In the genomic region with DNA sequence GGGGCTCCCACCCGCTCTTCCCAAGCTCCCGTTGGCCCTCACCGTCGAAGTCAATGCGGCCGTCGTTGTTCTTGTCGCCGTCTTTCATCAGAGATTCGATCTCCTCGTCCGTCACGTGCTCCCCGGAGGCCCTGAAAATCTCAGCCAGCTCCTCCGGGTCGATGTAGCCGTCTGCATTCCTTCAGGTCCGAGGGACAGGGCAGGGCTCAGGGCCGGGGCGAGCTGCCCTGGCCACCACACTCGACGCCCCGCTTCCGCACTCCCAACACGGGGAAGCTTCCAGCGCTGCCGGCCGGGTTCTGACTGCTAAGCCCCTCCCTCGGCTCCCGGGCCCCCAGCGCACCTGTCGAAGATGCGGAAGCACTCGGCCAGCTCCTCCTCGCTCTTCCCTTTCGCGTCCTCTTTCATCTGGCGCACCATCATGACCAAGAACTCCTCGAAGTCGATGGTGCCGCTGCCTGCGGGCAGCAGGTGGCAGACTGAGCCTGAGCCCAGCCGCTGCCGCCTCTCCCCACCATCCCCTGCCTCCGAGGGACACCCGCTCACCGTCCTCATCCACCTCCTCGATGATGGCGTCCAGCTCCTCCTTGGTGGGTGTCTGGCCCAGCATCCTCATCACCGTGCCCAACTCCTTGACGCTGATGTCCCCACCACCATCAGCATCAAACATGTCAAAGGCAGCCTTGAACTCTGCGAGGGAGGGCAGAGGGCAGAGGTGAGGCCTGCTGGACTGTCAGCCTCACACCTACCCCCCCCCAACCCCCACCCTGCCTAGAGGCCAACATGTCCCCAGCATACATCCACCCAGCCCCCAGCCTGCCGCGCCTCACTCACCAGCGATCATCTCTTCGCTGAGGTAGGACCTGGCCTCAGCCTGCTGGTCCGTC, we compare ENCODE assay signal across 8 cellular contexts. TPM values are rescaled to one million over a fixed set of nuclear protein-coding genes. Genes with fewer than 3 reads are reported as not detected.
DNase-seq lines count a peak whose midpoint lies in the region; ATAC-seq, FAIRE-seq and TF ChIP-seq lines count a peak whose summit lies in the region.

No MANE protein-coding gene starts in this region.

- H4K20me1 ChIP-seq in H1 (replicated peaks in 1 of 2; ENCODE audit: control insufficient read depth in 1 of 2, insufficient read depth in 2 of 2, low read length in 2 of 2), result no peaks in the 10 kb centered on the region

- no peak overlapping the region for H3K14ac ChIP-seq in H1 (ENCODE audit: insufficient read length)

- H3K56ac ChIP-seq in H1 (replicated peaks; ENCODE audit: insufficient read length, low read depth, low read length), result no peak overlapping the region

- H3K27me3 Mint-ChIP-seq in naive thymus-derived CD4-positive, alpha-beta T cell, result peaks cover 22 to 40% (median 33%) of the 10 kb centered on the region in 5 donors

- peak overlapping the region; percentile 94; the same call in 1 of the 2 replicates for H2BK15ac ChIP-seq in H1 (ENCODE audit: low read length)

- H3K79me2 ChIP-seq in H1 (ENCODE audit: control insufficient read depth in 1 of 2, insufficient read depth in 2 of 2, low read length in 2 of 2), result no peaks in the 10 kb centered on the region

- H3K36me3 Mint-ChIP-seq in naive thymus-derived CD4-positive, alpha-beta T cell, result peaks cover 0 to 2% (median 0%) of the 10 kb centered on the region in 5 donors

- CTCF ChIA-PET in BJ (lab: Yijun Ruan, JAX), result interaction anchor here (0.6 to 2.2 kb wide), 10 partner anchors 9 to 146 kb away, joined by 3 to 11 read pairs (median 4); partner anchors contain the start of gene SNX21
- CTCF ChIA-PET in H1 (lab: Charles Lee; ENCODE audit: partially characterized antibody), result interaction anchor here (0.6 to 3.6 kb wide), 27 partner anchors 10 to 1267 kb away, joined by 3 to 18 read pairs (median 3); partner anchors contain the start of genes SNX21, UBE2C and ZSWIM1
- CTCF ChIA-PET in naive thymus-derived CD4-positive, alpha-beta T cell (lab: Charles Lee), result interaction anchor here (0.7 to 1.2 kb wide), 3 partner anchors 9 to 126 kb away, joined by 3 read pairs; partner anchors contain the start of gene SNX21

- no peak for FAIRE-seq in H1 (lab: Jason Lieb, UNC)

- TF ChIP-seq POLR2A in H1 (IDR thresholded peaks at IDR 0.05; ENCODE audit: control extremely low read depth in 1 of 2, low read depth in 2 of 2, low read length in 2 of 2), result 0 out of 3 replicates have a peak, but pooled peaks of 1 of the 2 experiments have one; percentile 42

- no peaks in the 10 kb centered on the region for H3K9me3 ChIP-seq in HUES48 (ENCODE audit: control insufficient read depth, insufficient read depth, low read length)
- H3K9me3 ChIP-seq in H1 (ENCODE audit: insufficient read depth in 2 of 2, low read depth in 1 of 2, low read length in 1 of 2), result no peaks in the 10 kb centered on the region
- no peaks in the 10 kb centered on the region for H3K9me3 ChIP-seq in naive thymus-derived CD4-positive, alpha-beta T cell (ENCODE audit: control insufficient read depth in 2 of 3, low read length in 3 of 3)
- H3K9me3 ChIP-seq in thoracic aorta, result no peaks in the 10 kb centered on the region

- H4K8ac ChIP-seq in H1 (ENCODE audit: extremely low read depth, insufficient read depth, low read length), result peak overlapping the region; percentile 84

- ATAC-seq in naive thymus-derived CD4-positive, alpha-beta T cell, result peak; percentile 70
- no peak for ATAC-seq in thoracic aorta (ENCODE audit: insufficient number of reproducible peaks, low FRiP score, low read depth)

- peak overlapping the region; percentile 44 for H3K18ac ChIP-seq in H1 (ENCODE audit: extremely low read depth, low read length)

- H2BK20ac ChIP-seq in H1 (ENCODE audit: low read length), result peak overlapping the region; percentile 67; the same call in 1 of the 2 replicates

- peak overlapping the region; percentile 75 to 88 (median 84) for H3K4me3 Mint-ChIP-seq in naive thymus-derived CD4-positive, alpha-beta T cell

- peaks cover 12 to 26% (median 19%) of the 10 kb centered on the region in 7 donors for H3K4me1 Mint-ChIP-seq in naive thymus-derived CD4-positive, alpha-beta T cell

- H3K27me3 ChIP-seq in BJ (ENCODE audit: control insufficient read depth, insufficient read depth, low read length), result no peaks in the 10 kb centered on the region; the same call in 1 of the 2 replicates
- H3K27me3 ChIP-seq in HUES48 (ENCODE audit: control insufficient read depth, insufficient read depth, low read length), result peaks cover 13% of the 10 kb centered on the region
- peaks cover 0 to 12% (median 10%) of the 10 kb centered on the region in 4 experiments; a peak in 4 of 7 replicates for H3K27me3 ChIP-seq in H1 (replicated peaks in 1 of 4; ENCODE audit: control insufficient read depth in 3 of 4, extremely low read depth in 1 of 4, insufficient read depth in 3 of 4, low read length in 3 of 4)
- peaks cover 3 to 10% of the 10 kb centered on the region in 2 donors for H3K27me3 ChIP-seq in naive thymus-derived CD4-positive, alpha-beta T cell (ENCODE audit: control insufficient read depth in 2 of 2, insufficient read depth in 2 of 2, low read length in 2 of 2)
- no peaks in the 10 kb centered on the region for H3K27me3 ChIP-seq in thoracic aorta (replicated peaks; ENCODE audit: insufficient read depth)

- H2BK12ac ChIP-seq in H1 (ENCODE audit: low read depth, low read length), result peak overlapping the region; percentile 94; the same call in 1 of the 2 replicates

- DNase-seq in BJ (ENCODE audit: low read depth), result no peak
- peak; percentile 43 to 50 for DNase-seq in activated CD4-positive, alpha-beta T cell treated with anti-CD3 and anti-CD28 coated beads, Interleukin-2, amount 50 U/mL, for 4 hours
- DNase-seq in H1 (ENCODE audit: low read depth in 1 of 2, low spot score in 2 of 2), result peak; percentile 53 to 77
- DNase-seq in naive thymus-derived CD4-positive, alpha-beta T cell, result peak; percentile 23 to 48 (median 30)
- DNase-seq in thoracic aorta (ENCODE audit: low spot score), result no peak
- no peak for DNase-seq in cerebellar nuclear complex (lab: John Stamatoyannopoulos, UW)
- DNase-seq in NCI-H1105 (lab: John Stamatoyannopoulos, UW), result no peak

- WGBS in H1 (ENCODE audit: extremely low coverage in 1 of 2, insufficient coverage in 1 of 2, insufficient read length in 1 of 2, insufficient replicate concordance in 2 of 2, low coverage in 1 of 2, low lambda C conversion rate in 2 of 2, missing lambda C conversion rate in 1 of 2), 2 experiments, result 42% methylated on average over 48 of the region's 57 CpGs; no CpG with 5 or more reads in 1 of the 2 experiments

- peak overlapping the region; percentile 79; the same call in 1 of the 2 replicates for H2BK5ac ChIP-seq in H1 (ENCODE audit: low read depth, low read length)

- peak overlapping the region; percentile 10 to 62 for H3K4me2 ChIP-seq in H1 (ENCODE audit: insufficient read depth in 1 of 2, low read depth in 2 of 2, low read length in 2 of 2)

- H3K23me2 ChIP-seq in H1 (ENCODE audit: low read depth, low read length), result peaks cover 2% of the 10 kb centered on the region; the same call in 1 of the 2 replicates

- intact Hi-C loops in naive thymus-derived CD4-positive, alpha-beta T cell (cut with micrococcal nuclease), result loop anchor here in 1 of 2 donors (1.0 kb wide), 2 partner anchors 67 to 139 kb away; partner anchors contain the start of genes CTSA and NEURL2

- peak overlapping the region; percentile 93 for H4K91ac ChIP-seq in H1 (replicated peaks; ENCODE audit: insufficient read length, low read length)

- H2BK120ac ChIP-seq in H1 (replicated peaks; ENCODE audit: low read depth, low read length), result no peak overlapping the region

- H3K23ac ChIP-seq in H1 (ENCODE audit: insufficient read length), result no peak overlapping the region

- H3K4me1 ChIP-seq in HUES48 (ENCODE audit: control insufficient read depth, insufficient read depth, low read length) (peaks cover 5% of the 10 kb centered on the region; the same call in 1 of the 2 replicates), H1 (replicated peaks in 1 of 4; ENCODE audit: control insufficient read depth in 3 of 4, insufficient read depth in 4 of 4, low read length in 3 of 4) (peaks cover 0 to 12% (median 5%) of the 10 kb centered on the region in 4 experiments; a peak in 6 of 7 replicates), thoracic aorta (ENCODE audit: control insufficient read depth in 1 of 2, low read depth in 2 of 2) (peaks cover 25 to 61% of the 10 kb centered on the region in 2 donors)
- H3K4me1 ChIP-seq in naive thymus-derived CD4-positive, alpha-beta T cell (ENCODE audit: control insufficient read depth in 2 of 2, insufficient read depth in 2 of 2, low read length in 2 of 2), result peaks cover 0 to 7% of the 10 kb centered on the region in 2 donors

- TF ChIP-seq RAD21 in H1 (IDR thresholded peaks at IDR 0.05 in 1 of 2, conservative IDR thresholded peaks at IDR 0.05 in 1 of 2; ENCODE audit: low read depth in 2 of 2, low read length in 2 of 2), result peak; percentile 74 to 77

- H4K5ac ChIP-seq in H1 (ENCODE audit: insufficient read length, low read depth, low read length), result peak overlapping the region; percentile 28

- no peak overlapping the region for H3K27ac ChIP-seq in HUES48 (ENCODE audit: low read depth, low read length)
- no peak overlapping the region for H3K27ac ChIP-seq in H1 (ENCODE audit: low read depth, low read length)
- no peak overlapping the region for H3K27ac ChIP-seq in naive thymus-derived CD4-positive, alpha-beta T cell (ENCODE audit: low read depth, low read length)
- H3K27ac ChIP-seq in thoracic aorta, result no peak overlapping the region

- POLR2A ChIA-PET in BJ (lab: Charles Lee) (no interaction called here), H1 (lab: Charles Lee; ENCODE audit: partially characterized antibody) (interaction anchor here (0.8 to 11.0 kb wide), 21 partner anchors 10 to 137 kb away, joined by 3 to 96 read pairs (median 4); partner anchors contain the start of genes DNTTIP1, PCIF1, SNX21 and UBE2C)
- POLR2A ChIA-PET in naive thymus-derived CD4-positive, alpha-beta T cell (lab: Charles Lee), result interaction anchor here (0.7 to 1.2 kb wide), 5 partner anchors 10 to 110 kb away, joined by 3 to 5 read pairs (median 3); partner anchors contain the start of genes DNTTIP1, PCIF1 and WFDC3

- H3K4ac ChIP-seq in H1 (replicated peaks; ENCODE audit: insufficient read length, low read depth, low read length), result peak overlapping the region; percentile 81

- TF ChIP-seq EP300 in H1 (IDR thresholded peaks at IDR 0.05; ENCODE audit: borderline replicate concordance in 1 of 2, low read depth in 2 of 2, low read length in 2 of 2), result no peak

- peak; percentile 58 for TF ChIP-seq CTCF in BJ (IDR thresholded peaks at IDR 0.05; ENCODE audit: insufficient read depth, low read depth, low read length)
- TF ChIP-seq CTCF in H1 (IDR thresholded peaks at IDR 0.05; ENCODE audit: control extremely low read depth in 1 of 3, insufficient read depth in 1 of 3, low read depth in 1 of 3, low read length in 3 of 3), result peak; percentile 58 to 78 (median 72)
- TF ChIP-seq CTCF in thoracic aorta (IDR thresholded peaks at IDR 0.05), result no peak

- H3K4me3 ChIP-seq in BJ (ENCODE audit: low read depth, low read length) (no peak overlapping the region), HUES48 (ENCODE audit: low read depth, low read length) (peak overlapping the region; percentile 39; the same call in 1 of the 2 replicates), H1 (ENCODE audit: extremely low read depth in 1 of 4, insufficient read depth in 2 of 4, low read depth in 3 of 4, low read length in 4 of 4) (peak overlapping the region in 3 of 4 experiments; percentile 5 to 44 (median 6); a peak in 4 of 8 replicates), thoracic aorta (peak overlapping the region; percentile 50)
- peak overlapping the region; percentile 29 for H3K4me3 ChIP-seq in naive thymus-derived CD4-positive, alpha-beta T cell (ENCODE audit: low read length)

- H3K9ac ChIP-seq in HUES48 (ENCODE audit: low read depth, low read length) (no peak overlapping the region), H1 (replicated peaks in 1 of 4; ENCODE audit: extremely low read depth in 1 of 4, low read depth in 3 of 4, low read length in 3 of 4) (no peak overlapping the region; a peak in 2 of 7 replicates)

- peak overlapping the region; percentile 83; the same call in 1 of the 2 replicates for H2AFZ ChIP-seq in H1 (ENCODE audit: low read length)

- H2AK5ac ChIP-seq in H1 (ENCODE audit: low read depth, low read length), result peak overlapping the region; percentile 80; the same call in 1 of the 2 replicates

- H3K36me3 ChIP-seq in BJ (ENCODE audit: control insufficient read depth, insufficient read depth, low read length), result no peaks in the 10 kb centered on the region
- no peaks in the 10 kb centered on the region for H3K36me3 ChIP-seq in HUES48 (ENCODE audit: control insufficient read depth, insufficient read depth, low read length)
- H3K36me3 ChIP-seq in H1 (ENCODE audit: control insufficient read depth in 2 of 4, insufficient read depth in 4 of 4, low read length in 3 of 4), result no peaks in the 10 kb centered on the region; a peak in 1 of 8 replicates
- H3K36me3 ChIP-seq in naive thymus-derived CD4-positive, alpha-beta T cell (ENCODE audit: control insufficient read depth in 2 of 3, insufficient read depth in 3 of 3, low read length in 3 of 3), result no peaks in the 10 kb centered on the region
- H3K36me3 ChIP-seq in thoracic aorta, result no peaks in the 10 kb centered on the region

- peak overlapping the region in 5 of 9 donors; percentile 21 to 73 (median 51) for H3K27ac Mint-ChIP-seq in naive thymus-derived CD4-positive, alpha-beta T cell

- H3K9me3 Mint-ChIP-seq in naive thymus-derived CD4-positive, alpha-beta T cell, result no peaks in the 10 kb centered on the region

- H3K79me1 ChIP-seq in H1 (ENCODE audit: low read depth, low read length), result no peaks in the 10 kb centered on the region

RNA-seq across cellular contexts. Expression of gene TNNC2, which starts 2.9 kb away (rescaled TPM):
- polyA plus RNA-seq in BJ (2011; rRNA removed), result 0.60 and 0.81 TPM in 2 replicates
- polyA minus RNA-seq in BJ (2011; rRNA and poly(A)+ RNA removed), result 0.36 TPM in 1 of 2 replicates, not detected in the other
- total RNA-seq in H1 (2021; fragmentation: NEBNext Ultra II Directional; extraction: Animal tissue kit (Norgen Biotek cat#: 25700)), result 3.6 and 5.7 TPM in 2 replicates
- 7.6 and 10.4 TPM in 2 replicates for polyA plus RNA-seq in H1 (2011; rRNA removed)
- 11.8 TPM for polyA plus RNA-seq in H1 (2011; cell fraction: cytosol; rRNA removed)
- 4.4 TPM for polyA plus RNA-seq in H1 (2011; cell fraction: nucleus; rRNA removed)
- polyA plus RNA-seq in H1 (2012, experiment 1 of 2), result 6.2 to 10.0 TPM (median 8.5 TPM) in 4 replicates
- 1.9 TPM for polyA plus RNA-seq in H1 (2012, experiment 2 of 2)
- 5.7 TPM for polyA plus RNA-seq in H1 (2013, experiment 1 of 2)
- polyA plus RNA-seq in H1 (2013, experiment 2 of 2), result 5.7 TPM
- 0.39 and 2.5 TPM in 2 replicates for polyA minus RNA-seq in H1 (2011; rRNA and poly(A)+ RNA removed)
- polyA minus RNA-seq in H1 (2011; cell fraction: cytosol; rRNA and poly(A)+ RNA removed), result not detected
- polyA minus RNA-seq in H1 (2011; cell fraction: nucleus; rRNA and poly(A)+ RNA removed), result not detected
- 1 to 10 TPM in 1 of 5 experiments, under 1 TPM in 1, not detected in 3; 0.59 to 1.4 TPM for total RNA-seq in naive thymus-derived CD4-positive, alpha-beta T cell
- polyA plus RNA-seq in naive thymus-derived CD4-positive, alpha-beta T cell, result not detected
- not detected for total RNA-seq in thoracic aorta

RNA-seq across cellular contexts. Expression of gene SNX21, which starts 9.4 kb away (rescaled TPM):
- polyA plus RNA-seq in BJ (2011; rRNA removed) (13.6 and 17.8 TPM in 2 replicates), H1 (2011; rRNA removed) (15.8 and 28.2 TPM in 2 replicates)
- polyA minus RNA-seq in BJ (2011; rRNA and poly(A)+ RNA removed), result 10.9 and 11.6 TPM in 2 replicates
- 16.1 and 16.8 TPM in 2 replicates for total RNA-seq in H1 (2021; fragmentation: NEBNext Ultra II Directional; extraction: Animal tissue kit (Norgen Biotek cat#: 25700))
- 19.5 TPM for polyA plus RNA-seq in H1 (2011; cell fraction: cytosol; rRNA removed)
- polyA plus RNA-seq in H1 (2011; cell fraction: nucleus; rRNA removed), result 32.5 TPM
- polyA plus RNA-seq in H1 (2012, experiment 1 of 2), result 7.7 to 11.1 TPM (median 10.4 TPM) in 4 replicates
- 9.3 TPM for polyA plus RNA-seq in H1 (2012, experiment 2 of 2)
- polyA plus RNA-seq in H1 (2013, experiment 1 of 2), result 11.8 TPM
- polyA plus RNA-seq in H1 (2013, experiment 2 of 2), result 12.0 TPM
- 10.1 and 11.8 TPM in 2 replicates for polyA minus RNA-seq in H1 (2011; rRNA and poly(A)+ RNA removed)
- 18.1 TPM for polyA minus RNA-seq in H1 (2011; cell fraction: cytosol; rRNA and poly(A)+ RNA removed)
- polyA minus RNA-seq in H1 (2011; cell fraction: nucleus; rRNA and poly(A)+ RNA removed), result 21.0 TPM
- 1 to 10 TPM in 3 of 5 experiments, under 1 TPM in 2; 0.93 to 4.9 (median 1.5) TPM for total RNA-seq in naive thymus-derived CD4-positive, alpha-beta T cell
- 1 to 10 TPM in 1 of 2 donors, under 1 TPM in 1; 0.30 to 1.1 TPM for polyA plus RNA-seq in naive thymus-derived CD4-positive, alpha-beta T cell
- total RNA-seq in thoracic aorta, result 100 to 1,000 TPM in 1 of 2 donors, 10 to 100 TPM in 1; 78.2 to 133 TPM

RNA-seq across cellular contexts. Expression of gene UBE2C, which starts 11.7 kb away (rescaled TPM):
- polyA plus RNA-seq in BJ (2011; rRNA removed), result 70.6 and 90.8 TPM in 2 replicates
- 31.4 and 45.8 TPM in 2 replicates for polyA minus RNA-seq in BJ (2011; rRNA and poly(A)+ RNA removed)
- 243 and 255 TPM in 2 replicates for total RNA-seq in H1 (2021; fragmentation: NEBNext Ultra II Directional; extraction: Animal tissue kit (Norgen Biotek cat#: 25700))
- 312 and 326 TPM in 2 replicates for polyA plus RNA-seq in H1 (2011; rRNA removed)
- polyA plus RNA-seq in H1 (2011; cell fraction: cytosol; rRNA removed), result 261 TPM
- 147 TPM for polyA plus RNA-seq in H1 (2011; cell fraction: nucleus; rRNA removed)
- polyA plus RNA-seq in H1 (2012, experiment 1 of 2), result 187 to 242 TPM (median 218 TPM) in 4 replicates
- polyA plus RNA-seq in H1 (2012, experiment 2 of 2), result 452 TPM
- polyA plus RNA-seq in H1 (2013, experiment 1 of 2), result 303 TPM
- 318 TPM for polyA plus RNA-seq in H1 (2013, experiment 2 of 2)
- polyA minus RNA-seq in H1 (2011; rRNA and poly(A)+ RNA removed), result 81.2 and 93.7 TPM in 2 replicates
- 82.4 TPM for polyA minus RNA-seq in H1 (2011; cell fraction: cytosol; rRNA and poly(A)+ RNA removed)
- polyA minus RNA-seq in H1 (2011; cell fraction: nucleus; rRNA and poly(A)+ RNA removed), result 74.3 TPM
- total RNA-seq in naive thymus-derived CD4-positive, alpha-beta T cell, result 100 to 1,000 TPM in 1 of 5 experiments, under 1 TPM in 3, not detected in 1; 0.50 to 129 (median 0.75) TPM
- polyA plus RNA-seq in naive thymus-derived CD4-positive, alpha-beta T cell, result not detected
- not detected for total RNA-seq in thoracic aorta

RNA-seq across cellular contexts. Expression of gene DNTTIP1, which starts 32.4 kb away (rescaled TPM):
- polyA plus RNA-seq in BJ (2011; rRNA removed) (35.6 and 44.8 TPM in 2 replicates), H1 (2011; rRNA removed) (32.6 and 34.9 TPM in 2 replicates)
- polyA minus RNA-seq in BJ (2011; rRNA and poly(A)+ RNA removed), result 10.5 and 14.5 TPM in 2 replicates
- 38.4 and 41.9 TPM in 2 replicates for total RNA-seq in H1 (2021; fragmentation: NEBNext Ultra II Directional; extraction: Animal tissue kit (Norgen Biotek cat#: 25700))
- 47.2 TPM for polyA plus RNA-seq in H1 (2011; cell fraction: cytosol; rRNA removed)
- polyA plus RNA-seq in H1 (2011; cell fraction: nucleus; rRNA removed), result 33.0 TPM
- polyA plus RNA-seq in H1 (2012, experiment 1 of 2), result 38.8 to 43.3 TPM (median 42.4 TPM) in 4 replicates
- polyA plus RNA-seq in H1 (2012, experiment 2 of 2), result 39.2 TPM
- 42.9 TPM for polyA plus RNA-seq in H1 (2013, experiment 1 of 2)
- 43.7 TPM for polyA plus RNA-seq in H1 (2013, experiment 2 of 2)
- polyA minus RNA-seq in H1 (2011; rRNA and poly(A)+ RNA removed), result 16.7 and 24.7 TPM in 2 replicates
- polyA minus RNA-seq in H1 (2011; cell fraction: cytosol; rRNA and poly(A)+ RNA removed), result 14.9 TPM
- polyA minus RNA-seq in H1 (2011; cell fraction: nucleus; rRNA and poly(A)+ RNA removed), result 9.5 TPM
- total RNA-seq in naive thymus-derived CD4-positive, alpha-beta T cell, result 10 to 100 TPM; 13.1 to 31.7 (median 18.8) TPM
- 10 to 100 TPM; 39.2 to 40.3 TPM for polyA plus RNA-seq in naive thymus-derived CD4-positive, alpha-beta T cell
- 10 to 100 TPM; 15.3 to 31.4 TPM for total RNA-seq in thoracic aorta

RNA-seq across cellular contexts. Expression of gene WFDC3, which starts 32.5 kb away (rescaled TPM):
- polyA plus RNA-seq in BJ (2011; rRNA removed) (0.71 and 0.78 TPM in 2 replicates), H1 (2011; rRNA removed) (0.11 and 0.60 TPM in 2 replicates)
- polyA minus RNA-seq in BJ (2011; rRNA and poly(A)+ RNA removed), result 0.51 and 0.76 TPM in 2 replicates
- 0.50 TPM in 1 of 2 replicates, not detected in the other for total RNA-seq in H1 (2021; fragmentation: NEBNext Ultra II Directional; extraction: Animal tissue kit (Norgen Biotek cat#: 25700))
- polyA plus RNA-seq in H1 (2011; cell fraction: cytosol; rRNA removed), result 0.21 TPM
- polyA plus RNA-seq in H1 (2011; cell fraction: nucleus; rRNA removed), result not detected
- 0.48 to 0.99 TPM in 2 of 4 replicates, not detected in the others for polyA plus RNA-seq in H1 (2012, experiment 1 of 2)
- polyA plus RNA-seq in H1 (2012, experiment 2 of 2), result not detected
- polyA plus RNA-seq in H1 (2013, experiment 1 of 2), result 0.18 TPM
- polyA plus RNA-seq in H1 (2013, experiment 2 of 2), result 0.18 TPM
- polyA minus RNA-seq in H1 (2011; rRNA and poly(A)+ RNA removed), result 0.54 and 0.73 TPM in 2 replicates
- not detected for polyA minus RNA-seq in H1 (2011; cell fraction: cytosol; rRNA and poly(A)+ RNA removed)
- 1.1 TPM for polyA minus RNA-seq in H1 (2011; cell fraction: nucleus; rRNA and poly(A)+ RNA removed)
- total RNA-seq in naive thymus-derived CD4-positive, alpha-beta T cell, result not detected
- polyA plus RNA-seq in naive thymus-derived CD4-positive, alpha-beta T cell, result not detected
- total RNA-seq in thoracic aorta, result not detected

Comparison
In these comparisons a context has a peak if more than half of its experiments do, and no peak if none do; other contexts are left out.
1. DNase-seq: peak in activated CD4-positive, alpha-beta T cell treated with anti-CD3 and anti-CD28 coated beads, Interleukin-2, amount 50 U/mL, for 4 hours (2 of 2), H1 (2 of 2) and naive thymus-derived CD4-positive, alpha-beta T cell (9 of 9); none in BJ (single experiment), thoracic aorta (single experiment), cerebellar nuclear complex (0 of 2) and NCI-H1105 (single experiment).